10 cellular contexts compared by ENCODE assay signal in the genomic region with DNA sequence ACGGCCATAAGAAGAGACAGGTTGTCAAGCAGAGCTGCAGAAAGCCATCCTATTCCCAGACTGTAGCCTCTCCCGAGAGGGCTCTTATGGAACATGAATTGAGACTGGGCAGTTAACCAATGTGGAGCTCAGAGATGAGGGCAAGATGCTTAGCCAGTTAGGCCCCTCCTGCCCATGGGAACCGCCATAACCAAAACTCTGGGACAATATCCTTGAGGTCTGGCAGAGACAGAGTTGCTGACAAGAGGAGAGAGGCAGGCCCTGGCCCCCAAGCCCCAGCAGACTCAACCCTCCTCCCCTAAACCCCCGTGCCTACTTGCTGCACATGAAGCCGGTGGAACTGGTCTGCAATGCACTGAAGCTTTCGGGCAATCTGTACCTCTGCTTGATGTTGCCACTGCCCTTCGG. TPM values are rescaled to one million over a fixed set of nuclear protein-coding genes. Genes with fewer than 3 reads are reported as not detected.
A peak's percentile ranks its signal among the peaks of the same experiment; 100 is the strongest.
DNase-seq lines count a peak whose midpoint lies in the region; ATAC-seq, FAIRE-seq and TF ChIP-seq lines count a peak whose summit lies in the region.
"Had no signal": no experiment of that assay in that cellular context is flagged by ENCODE, and none has a peak within 500 bp of the region (broad histone marks: within the 10 kb centered on the region; RNA-seq: fewer than 3 reads in every experiment).

No MANE protein-coding gene starts in this region.

- CTCF ChIA-PET in PC-3 (lab: Charles Lee), result interaction anchor here (4.0 kb wide), 1 partner anchor 58 kb away, joined by 57 read pairs; no protein-coding TSS in a partner anchor

- no peak for DNase-seq in GM12864 (ENCODE audit: low read depth)
- no peak for DNase-seq in PC-3
- peak; percentile 51 for DNase-seq in fibroblast of peridontal ligament (ENCODE audit: extremely low read depth)
- no peak for DNase-seq in left colon
- DNase-seq in RCC 7860 (ENCODE audit: low spot score), result no peak
- DNase-seq in stimulated activated CD4-positive, alpha-beta T cell treated with anti-CD3 and anti-CD28 coated beads, Interleukin-4, amount 100 ng/mL, for 1 hour, result no peak
- DNase-seq: activated T-cell treated with anti-CD3 and anti-CD28 coated beads, Interleukin-2, amount 50 U/mL, for 1 hour had no signal

- H3K9ac ChIP-seq in PC-3 (ENCODE audit: low read length) (peak overlapping the region; percentile 44), skeletal muscle tissue (ENCODE audit: low read depth in 1 of 3, low read length in 3 of 3) (peak overlapping the region; percentile 59 to 82 (median 69))

- H3K79me2 ChIP-seq in PC-3 (ENCODE audit: low read length), result no peaks in the 10 kb centered on the region

- FAIRE-seq in RCC 7860 (lab: Jason Lieb, UNC), result no peak
- FAIRE-seq: GM12892 had no signal

- H3K9me2 ChIP-seq in PC-3 (replicated peaks; ENCODE audit: low read length), result no peaks in the 10 kb centered on the region

- peaks cover 12% of the 10 kb centered on the region for H3F3A ChIP-seq in PC-3 (ENCODE audit: low read length, unreplicated experiment)

- H3K27me3 ChIP-seq in PC-3 (ENCODE audit: low read length), result no peaks in the 10 kb centered on the region
- no peaks in the 10 kb centered on the region for H3K27me3 ChIP-seq in skeletal muscle tissue (ENCODE audit: control insufficient read depth in 3 of 3, insufficient read depth in 3 of 3, low read length in 3 of 3)

- H3K4me3 ChIP-seq in GM12864 (ENCODE audit: low read depth, low read length) (peak overlapping the region; percentile 46; the same call in 1 of the 2 replicates), PC-3 (ENCODE audit: low read length) (peak overlapping the region; percentile 47; the same call in 1 of the 2 replicates), skeletal muscle tissue (ENCODE audit: low read length in 3 of 3) (peak overlapping the region; percentile 34 to 52 (median 41))

- H3K9me3 ChIP-seq in PC-3 (ENCODE audit: low read length), result no peaks in the 10 kb centered on the region
- no peaks in the 10 kb centered on the region for H3K9me3 ChIP-seq in skeletal muscle tissue (ENCODE audit: control insufficient read depth in 3 of 3, low read length in 3 of 3)

- intact Hi-C loops in PC-3 (cut with micrococcal nuclease), result loop anchor here (1.0 kb wide), 1 partner anchor 59 kb away; no protein-coding TSS in a partner anchor
- intact Hi-C loops in left colon (cut with DNase I, micrococcal nuclease), result no loop called here

- H3K4me1 ChIP-seq in PC-3 (ENCODE audit: insufficient read depth, low read length) (peaks cover 92% of the 10 kb centered on the region), skeletal muscle tissue (ENCODE audit: control insufficient read depth in 3 of 3, insufficient read depth in 3 of 3, low read length in 3 of 3) (peaks cover 87 to 95% (median 94%) of the 10 kb centered on the region in 3 donors)

- H3K36me3 ChIP-seq in PC-3 (ENCODE audit: low read depth, low read length) (no peaks in the 10 kb centered on the region), skeletal muscle tissue (ENCODE audit: control insufficient read depth in 3 of 3, insufficient read depth in 3 of 3, low read length in 3 of 3) (peaks cover 0 to 11% (median 2%) of the 10 kb centered on the region in 3 donors)

- TF ChIP-seq CTCF in GM12864 (IDR thresholded peaks at IDR 0.05; ENCODE audit: low read depth, low read length, missing control alignments) (no peak), PC-3 (conservative IDR thresholded peaks at IDR 0.05; ENCODE audit: low read depth, low read length) (no peak)

- H3K4me2 ChIP-seq in PC-3 (ENCODE audit: low read length), result peak overlapping the region; percentile 84

- H2AFZ ChIP-seq in PC-3 (ENCODE audit: low read length), result no peak overlapping the region

- no TSS peak for BruUV-seq in PC-3 (replicated peaks; lab: Mats Ljungman, UMichigan)

- POLR2A ChIA-PET in PC-3 (lab: Charles Lee; ENCODE audit: unreplicated experiment), result no interaction called here

- H4K20me1 ChIP-seq in PC-3 (ENCODE audit: low read length), result no peaks in the 10 kb centered on the region

- H3K27ac ChIP-seq in PC-3 (ENCODE audit: low read length), result peak overlapping the region; percentile 70
- peak overlapping the region; percentile 98 for H3K27ac ChIP-seq in skeletal muscle tissue (ENCODE audit: low read depth, low read length)

- ATAC-seq in PC-3 (peak; percentile 0; the same call in 1 of the 2 replicates), left colon (no peak), GM19328 (IDR thresholded peaks at IDR 0.05; ENCODE audit: unreplicated experiment) (no peak)

RNA-seq across cellular contexts. Expression of gene BMF, which starts 4.8 kb away (rescaled TPM):
- total RNA-seq in PC-3 (2014; rRNA removed) (0.95 and 5.2 TPM in 2 replicates), skeletal muscle tissue (8.4 TPM), left colon (10 to 100 TPM in 1 of 2 donors, 1 to 10 TPM in 1; 7.0 to 25.4 TPM)

RNA-seq across cellular contexts. Expression of gene BUB1B, which starts 57.0 kb away (rescaled TPM):
- total RNA-seq in PC-3 (2014; rRNA removed) (73.0 and 96.4 TPM in 2 replicates), skeletal muscle tissue (8.4 TPM), left colon (10 to 100 TPM in 1 of 2 donors, 1 to 10 TPM in 1; 2.9 to 10.4 TPM)
